1 cellular context compared by ENCODE assay signal in the genomic region with DNA sequence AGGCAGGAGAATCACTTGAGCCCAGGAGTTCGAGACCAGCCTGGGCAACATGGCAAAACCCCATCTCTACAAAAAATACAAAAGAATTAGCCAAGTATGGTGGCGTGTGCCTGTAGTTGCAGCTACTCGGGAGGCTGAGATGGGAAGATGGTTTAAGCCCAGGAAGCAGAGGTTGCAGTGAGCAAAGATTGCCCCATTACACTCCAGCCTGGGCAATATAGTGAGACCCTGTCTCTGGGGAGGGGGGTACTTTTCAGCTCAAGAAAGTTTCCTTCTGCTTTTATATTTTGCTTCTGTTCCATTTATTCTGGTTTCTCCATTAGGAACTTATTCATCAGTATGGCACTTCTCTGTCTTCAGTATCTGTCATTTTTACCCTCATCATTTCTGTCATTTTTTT.
TF ChIP-seq lines count a peak whose summit lies in the region.

No MANE protein-coding gene starts in this region.

TF ChIP-seq in WTC11, 78 proteins besides CTCF, POLR2A, EP300 and RAD21 (continued from another document):
- no peak for TF ChIP-seq ZBTB43 (CRISPR knock-in tag; IDR thresholded peaks at IDR 0.05)
